Comparison of ENCODE assay signal across 11 cellular contexts in genomic region chr9:4936823-4937222, GRCh38. TPM values are rescaled to one million over a fixed set of nuclear protein-coding genes. Genes with fewer than 3 reads are reported as not detected.
DNase-seq lines count a peak whose midpoint lies in the region; ATAC-seq and TF ChIP-seq lines count a peak whose summit lies in the region.
"Had no signal": no experiment of that assay in that cellular context is flagged by ENCODE, and none has a peak within 500 bp of the region (broad histone marks: within the 10 kb centered on the region; RNA-seq: fewer than 3 reads in every experiment).

No MANE protein-coding gene starts in this region.

- peak overlapping the region; percentile 47 for H3K4me3 Mint-ChIP-seq in activated naive CD8-positive, alpha-beta T cell treated with anti-CD3 and anti-CD28 coated beads for 36 hours

- H3K27ac ChIP-seq in right cardiac atrium (ENCODE audit: low read length), result no peak overlapping the region

- peak; percentile 79 for DNase-seq in GM12864 (ENCODE audit: low read depth)
- peak; percentile 30 for DNase-seq in activated naive CD8-positive, alpha-beta T cell treated with anti-CD3 and anti-CD28 coated beads for 36 hours
- DNase-seq in GDM1 (lab: John Stamatoyannopoulos, UW), result no peak
- DNase-seq in NCI-H526 (lab: John Stamatoyannopoulos, UW), result no peak
- DNase-seq in NCI-H345 treated with DMSO at 0.1 percent for 48 hours (lab: John Stamatoyannopoulos, UW; ENCODE audit: unreplicated experiment), result no peak
- DNase-seq in right cardiac atrium, result no peak
- DNase-seq: DND-41, NCI-H446 treated with DMSO at 0.1 percent for 48 hours, upper lobe of left lung had no signal

- peaks cover 3% of the 10 kb centered on the region for H3K4me1 ChIP-seq in right cardiac atrium (ENCODE audit: control insufficient read depth, insufficient read depth, low read length)

- H3K27me3 Mint-ChIP-seq in activated naive CD8-positive, alpha-beta T cell treated with anti-CD3 and anti-CD28 coated beads for 36 hours, result no peaks in the 10 kb centered on the region

- no peak overlapping the region for H3K4me3 ChIP-seq in GM12864 (ENCODE audit: low read depth, low read length)
- H3K4me3 ChIP-seq in right cardiac atrium (ENCODE audit: low read length), result no peak overlapping the region
- H3K4me3 ChIP-seq: upper lobe of left lung had no signal

- no peak for TF ChIP-seq CTCF in GM12864 (IDR thresholded peaks at IDR 0.05; ENCODE audit: low read depth, low read length, missing control alignments)

- peak overlapping the region; percentile 90 for H3K27ac Mint-ChIP-seq in activated naive CD8-positive, alpha-beta T cell treated with anti-CD3 and anti-CD28 coated beads for 36 hours

- intact Hi-C loops in right cardiac atrium (cut with DNase I), result no loop called here

- WGBS in right cardiac atrium, result 98% methylated on average over 1 of the region's 1 CpG

- peaks cover 6% of the 10 kb centered on the region for H3K36me3 Mint-ChIP-seq in activated naive CD8-positive, alpha-beta T cell treated with anti-CD3 and anti-CD28 coated beads for 36 hours

- no peaks in the 10 kb centered on the region for H3K27me3 ChIP-seq in right cardiac atrium (ENCODE audit: control insufficient read depth, insufficient read depth)
- H3K27me3 ChIP-seq: upper lobe of left lung had no signal

- ATAC-seq in GM19438 (IDR thresholded peaks at IDR 0.05; ENCODE audit: low read depth, unreplicated experiment) (peak; percentile 60), HG03175 (IDR thresholded peaks at IDR 0.05; ENCODE audit: unreplicated experiment) (peak; percentile 30), right cardiac atrium (no peak)

- peaks cover 53% of the 10 kb centered on the region for H3K4me1 Mint-ChIP-seq in activated naive CD8-positive, alpha-beta T cell treated with anti-CD3 and anti-CD28 coated beads for 36 hours

- H3K9me3 ChIP-seq in right cardiac atrium (ENCODE audit: control insufficient read depth, low read length), result no peaks in the 10 kb centered on the region
- H3K9me3 ChIP-seq: upper lobe of left lung had no signal

- H3K9me3 Mint-ChIP-seq in activated naive CD8-positive, alpha-beta T cell treated with anti-CD3 and anti-CD28 coated beads for 36 hours, result peaks cover 3% of the 10 kb centered on the region

RNA-seq across cellular contexts. Expression of gene JAK2, which starts 48.2 kb away (rescaled TPM):
- 10 to 100 TPM; 33.7 to 35.8 TPM for total RNA-seq in activated naive CD8-positive, alpha-beta T cell treated with anti-CD3 and anti-CD28 coated beads for 36 hours
- 10 to 100 TPM; 10.4 to 14.6 (median 12.2) TPM for total RNA-seq in right cardiac atrium
- 4.5 TPM for polyA plus RNA-seq in right cardiac atrium

Comparison
In these comparisons a context has a peak if more than half of its experiments do, and no peak if none do; other contexts are left out.
1. DNase-seq: peak in GM12864 (single experiment) and activated naive CD8-positive, alpha-beta T cell treated with anti-CD3 and anti-CD28 coated beads for 36 hours (single experiment); none in GDM1 (single experiment), NCI-H526 (0 of 2), NCI-H345 treated with DMSO at 0.1 percent for 48 hours (single experiment) and right cardiac atrium (0 of 3).
2. ATAC-seq: peak in GM19438 (single experiment) and HG03175 (single experiment); none in right cardiac atrium (0 of 2).